ENCODE assay signal across 8 cellular contexts in the genomic region with DNA sequence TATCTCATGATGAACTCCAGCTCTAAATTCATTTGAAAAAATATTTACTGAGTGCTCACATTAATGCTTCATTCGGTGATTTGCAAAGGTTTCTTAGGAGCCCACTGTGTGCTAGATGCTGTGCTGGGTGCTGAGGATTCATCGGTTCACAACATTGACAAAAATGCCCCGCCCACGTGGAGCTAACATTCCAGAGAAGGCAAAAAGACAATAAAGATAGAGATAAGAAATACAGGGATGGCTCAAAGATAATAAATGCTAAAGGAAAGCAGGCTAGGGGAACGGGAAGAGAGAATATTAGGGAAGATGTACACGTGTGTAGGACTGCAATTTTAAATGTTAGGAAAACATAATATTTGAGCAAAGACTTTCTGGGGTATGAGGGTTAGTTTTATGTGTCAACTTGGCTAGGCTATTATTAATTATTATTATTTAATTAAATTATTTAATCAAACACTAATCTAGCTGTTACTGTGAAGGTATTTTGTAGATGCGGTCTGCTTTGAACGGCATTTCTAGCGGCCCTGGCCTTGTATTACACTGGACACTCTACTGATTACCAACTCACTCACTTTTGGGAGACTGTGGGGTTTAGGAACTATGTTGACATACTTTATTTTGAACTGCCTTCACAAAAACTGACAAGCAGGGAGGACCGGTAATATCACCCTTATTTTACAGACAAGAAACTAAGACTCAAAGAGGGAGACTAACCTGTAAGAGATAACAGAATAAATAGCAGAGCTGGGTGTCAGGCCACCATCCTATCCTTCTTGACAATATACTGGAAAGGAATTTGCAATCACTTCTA.
A peak's percentile ranks its signal among the peaks of the same experiment; 100 is the strongest.
DNase-seq lines count a peak whose midpoint lies in the region; ATAC-seq and TF ChIP-seq lines count a peak whose summit lies in the region.

No MANE protein-coding gene starts in this region.

- intact Hi-C loops in esophagus muscularis mucosa (cut with DNase I) = loop anchor here (5.0 kb wide), 3 partner anchors 111 to 249 kb away; a partner anchor contains a TSS
- intact Hi-C loops in psoas muscle (cut with DNase I) = loop anchor here (2.0 to 5.0 kb wide), 5 partner anchors 61 to 254 kb away; a partner anchor contains a TSS

- TF ChIP-seq POLR2A in esophagus muscularis mucosa (IDR thresholded peaks at IDR 0.05; ENCODE audit: low read depth) = no peak

- TF ChIP-seq EP300 in esophagus muscularis mucosa (IDR thresholded peaks at IDR 0.05) = no peak

- H3K27me3 ChIP-seq in GM06990 (replicated peaks; ENCODE audit: control insufficient read depth, insufficient read depth, low read length) = no peaks in the 10 kb centered on the region
- no peaks in the 10 kb centered on the region for H3K27me3 ChIP-seq in RWPE2 (ENCODE audit: insufficient read depth, poor library complexity, severe bottlenecking)
- H3K27me3 ChIP-seq in esophagus muscularis mucosa = no peaks in the 10 kb centered on the region
- no peaks in the 10 kb centered on the region for H3K27me3 ChIP-seq in psoas muscle (ENCODE audit: insufficient read depth in 3 of 3, low read length in 2 of 3)

- TF ChIP-seq CTCF in GM06990 (IDR thresholded peaks at IDR 0.05; ENCODE audit: insufficient read depth, low read length, poor library complexity, severe bottlenecking) (no peak), RWPE2 (IDR thresholded peaks at IDR 0.05; ENCODE audit: poor library complexity, severe bottlenecking) (no peak), esophagus muscularis mucosa (IDR thresholded peaks at IDR 0.05) (no peak), psoas muscle (IDR thresholded peaks at IDR 0.05) (no peak)

- H3K4me3 ChIP-seq in GM06990 (replicated peaks; ENCODE audit: low read depth, low read length) = peak overlapping the region; percentile 75
- peak overlapping the region; percentile 49 for H3K4me3 ChIP-seq in RWPE2 (ENCODE audit: severe bottlenecking)
- peak overlapping the region; percentile 62 to 80 (median 68) for H3K4me3 ChIP-seq in esophagus muscularis mucosa
- peak overlapping the region; percentile 89 for H3K4me3 ChIP-seq in psoas muscle

- peaks cover 6% of the 10 kb centered on the region for H3K4me1 ChIP-seq in RWPE2 (ENCODE audit: insufficient read depth, poor library complexity, severe bottlenecking)
- H3K4me1 ChIP-seq in esophagus muscularis mucosa = peaks cover 31 to 38% (median 38%) of the 10 kb centered on the region in 4 donors
- H3K4me1 ChIP-seq in psoas muscle = peaks cover 19% of the 10 kb centered on the region

- no peaks in the 10 kb centered on the region for H3K9me3 ChIP-seq in RWPE2 (ENCODE audit: severe bottlenecking)
- no peaks in the 10 kb centered on the region for H3K9me3 ChIP-seq in esophagus muscularis mucosa
- H3K9me3 ChIP-seq in psoas muscle = no peaks in the 10 kb centered on the region

- no peak for DNase-seq in GM06990 (ENCODE audit: extremely low read depth, insufficient read length)
- no peak for DNase-seq in RWPE2 (ENCODE audit: low spot score)
- peak; percentile 68 for DNase-seq in esophagus muscularis mucosa (ENCODE audit: extremely low spot score)
- no peak for DNase-seq in psoas muscle
- no peak for DNase-seq in retina
- DNase-seq in activated effector memory CD4-positive, alpha-beta T cell treated with anti-CD3 and anti-CD28 coated beads, Interleukin-2, amount 50 U/mL, for 16 hours = no peak
- DNase-seq in NCI-H748 (lab: John Stamatoyannopoulos, UW; ENCODE audit: unreplicated experiment) = no peak

- no peaks in the 10 kb centered on the region for H3K36me3 ChIP-seq in GM06990 (ENCODE audit: control insufficient read depth, insufficient read depth, low read length)
- no peaks in the 10 kb centered on the region for H3K36me3 ChIP-seq in RWPE2 (ENCODE audit: low read depth)
- H3K36me3 ChIP-seq in esophagus muscularis mucosa = no peaks in the 10 kb centered on the region
- no peaks in the 10 kb centered on the region for H3K36me3 ChIP-seq in psoas muscle (ENCODE audit: insufficient read depth in 1 of 2, low read depth in 1 of 2)

- WGBS in esophagus muscularis mucosa = 71% methylated on average over 10 of the region's 10 CpGs
- 59 to 75% (median 59%) methylated on average over 10 of the region's 10 CpGs for WGBS in psoas muscle, 3 donors

- H3K27ac ChIP-seq in RWPE2 (ENCODE audit: poor library complexity, severe bottlenecking) = peak overlapping the region; percentile 78
- peak overlapping the region; percentile 91 to 96 (median 94) for H3K27ac ChIP-seq in esophagus muscularis mucosa (replicated peaks in 1 of 4)
- peak overlapping the region; percentile 98 for H3K27ac ChIP-seq in psoas muscle

- ATAC-seq in RWPE2 (ENCODE audit: low read depth) = no peak
- ATAC-seq in psoas muscle = no peak
- no peak for ATAC-seq in GM19467 (IDR thresholded peaks at IDR 0.05; ENCODE audit: unreplicated experiment)
